ENCODE assay signal across 1 cellular context in the genomic region with DNA sequence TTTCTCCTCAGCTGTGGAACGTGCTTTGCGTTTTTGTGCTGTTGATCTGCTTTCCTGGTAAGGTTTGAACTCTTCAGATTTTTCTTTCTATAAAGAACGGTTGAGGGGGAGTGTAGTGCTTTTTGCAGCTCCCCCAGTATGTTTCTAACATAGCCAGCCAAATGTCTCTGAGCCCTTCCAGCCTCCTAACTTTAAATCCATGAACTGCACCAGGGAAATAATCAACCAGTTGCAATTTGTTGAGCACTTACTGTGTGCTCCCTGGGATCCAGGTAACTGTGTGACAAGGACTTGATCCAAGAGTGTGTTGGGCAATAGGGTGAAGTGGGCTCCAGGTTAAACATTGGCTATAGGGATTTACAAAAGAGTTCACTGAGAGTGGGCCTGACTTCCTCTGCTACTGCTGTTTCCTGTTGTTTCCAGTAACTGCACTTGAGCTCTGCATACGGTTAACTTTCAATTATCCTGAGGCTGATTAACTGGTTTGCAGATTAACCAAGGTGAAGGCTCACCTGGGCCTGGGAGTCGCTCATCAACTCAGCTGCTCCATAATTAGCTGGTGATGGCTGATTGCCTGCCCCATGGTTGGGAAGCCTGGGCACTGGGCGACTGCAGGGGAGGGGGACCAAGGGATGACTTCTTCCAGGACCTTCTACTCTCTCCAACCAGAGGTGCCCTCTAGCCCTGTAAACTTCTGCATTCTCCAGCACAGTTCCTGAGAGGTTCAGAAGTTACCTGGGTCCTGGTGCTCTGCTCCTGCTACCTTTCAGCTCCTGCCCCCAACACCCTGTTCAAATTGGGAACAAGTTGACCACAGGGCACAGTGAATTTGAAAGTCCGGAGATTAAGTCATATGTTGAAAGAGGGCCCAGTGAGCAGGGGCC.
TF ChIP-seq lines count a peak whose summit lies in the region.

No MANE protein-coding gene starts in this region.

TF ChIP-seq in liver, 16 proteins besides CTCF, POLR2A, EP300 and RAD21 (continued from another document):
- TF ChIP-seq, protein P1, sequence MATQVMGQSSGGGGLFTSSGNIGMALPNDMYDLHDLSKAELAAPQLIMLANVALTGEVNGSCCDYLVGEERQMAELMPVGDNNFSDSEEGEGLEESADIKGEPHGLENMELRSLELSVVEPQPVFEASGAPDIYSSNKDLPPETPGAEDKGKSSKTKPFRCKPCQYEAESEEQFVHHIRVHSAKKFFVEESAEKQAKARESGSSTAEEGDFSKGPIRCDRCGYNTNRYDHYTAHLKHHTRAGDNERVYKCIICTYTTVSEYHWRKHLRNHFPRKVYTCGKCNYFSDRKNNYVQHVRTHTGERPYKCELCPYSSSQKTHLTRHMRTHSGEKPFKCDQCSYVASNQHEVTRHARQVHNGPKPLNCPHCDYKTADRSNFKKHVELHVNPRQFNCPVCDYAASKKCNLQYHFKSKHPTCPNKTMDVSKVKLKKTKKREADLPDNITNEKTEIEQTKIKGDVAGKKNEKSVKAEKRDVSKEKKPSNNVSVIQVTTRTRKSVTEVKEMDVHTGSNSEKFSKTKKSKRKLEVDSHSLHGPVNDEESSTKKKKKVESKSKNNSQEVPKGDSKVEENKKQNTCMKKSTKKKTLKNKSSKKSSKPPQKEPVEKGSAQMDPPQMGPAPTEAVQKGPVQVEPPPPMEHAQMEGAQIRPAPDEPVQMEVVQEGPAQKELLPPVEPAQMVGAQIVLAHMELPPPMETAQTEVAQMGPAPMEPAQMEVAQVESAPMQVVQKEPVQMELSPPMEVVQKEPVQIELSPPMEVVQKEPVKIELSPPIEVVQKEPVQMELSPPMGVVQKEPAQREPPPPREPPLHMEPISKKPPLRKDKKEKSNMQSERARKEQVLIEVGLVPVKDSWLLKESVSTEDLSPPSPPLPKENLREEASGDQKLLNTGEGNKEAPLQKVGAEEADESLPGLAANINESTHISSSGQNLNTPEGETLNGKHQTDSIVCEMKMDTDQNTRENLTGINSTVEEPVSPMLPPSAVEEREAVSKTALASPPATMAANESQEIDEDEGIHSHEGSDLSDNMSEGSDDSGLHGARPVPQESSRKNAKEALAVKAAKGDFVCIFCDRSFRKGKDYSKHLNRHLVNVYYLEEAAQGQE (IDR thresholded peaks at IDR 0.05), result peak; percentile 62
- TF ChIP-seq NR2F2 (IDR thresholded peaks at IDR 0.05) (peak; percentile 6), FOXA2 (IDR thresholded peaks at IDR 0.05) (peak; percentile 71), HNF4G (IDR thresholded peaks at IDR 0.05) (peak; percentile 32), YY1 (IDR thresholded peaks at IDR 0.05) (no peak), SP1 (IDR thresholded peaks at IDR 0.05) (peak; percentile 93), EGR1 (IDR thresholded peaks at IDR 0.05; ENCODE audit: low read depth in 2 of 2) (peak in 1 of 2 donors; percentile 68)
- TF ChIP-seq, protein P2, sequence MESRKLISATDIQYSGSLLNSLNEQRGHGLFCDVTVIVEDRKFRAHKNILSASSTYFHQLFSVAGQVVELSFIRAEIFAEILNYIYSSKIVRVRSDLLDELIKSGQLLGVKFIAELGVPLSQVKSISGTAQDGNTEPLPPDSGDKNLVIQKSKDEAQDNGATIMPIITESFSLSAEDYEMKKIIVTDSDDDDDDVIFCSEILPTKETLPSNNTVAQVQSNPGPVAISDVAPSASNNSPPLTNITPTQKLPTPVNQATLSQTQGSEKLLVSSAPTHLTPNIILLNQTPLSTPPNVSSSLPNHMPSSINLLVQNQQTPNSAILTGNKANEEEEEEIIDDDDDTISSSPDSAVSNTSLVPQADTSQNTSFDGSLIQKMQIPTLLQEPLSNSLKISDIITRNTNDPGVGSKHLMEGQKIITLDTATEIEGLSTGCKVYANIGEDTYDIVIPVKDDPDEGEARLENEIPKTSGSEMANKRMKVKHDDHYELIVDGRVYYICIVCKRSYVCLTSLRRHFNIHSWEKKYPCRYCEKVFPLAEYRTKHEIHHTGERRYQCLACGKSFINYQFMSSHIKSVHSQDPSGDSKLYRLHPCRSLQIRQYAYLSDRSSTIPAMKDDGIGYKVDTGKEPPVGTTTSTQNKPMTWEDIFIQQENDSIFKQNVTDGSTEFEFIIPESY (IDR thresholded peaks at IDR 0.05), result peak; percentile 54
- TF ChIP-seq, protein P3, sequence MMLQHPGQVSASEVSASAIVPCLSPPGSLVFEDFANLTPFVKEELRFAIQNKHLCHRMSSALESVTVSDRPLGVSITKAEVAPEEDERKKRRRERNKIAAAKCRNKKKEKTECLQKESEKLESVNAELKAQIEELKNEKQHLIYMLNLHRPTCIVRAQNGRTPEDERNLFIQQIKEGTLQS (IDR thresholded peaks at IDR 0.05), result peak; percentile 36
